ENCODE assay signal across 1 cellular context in genomic region chr7:100478966-100479660, GRCh38.
A peak's percentile ranks its signal among the peaks of the same experiment; 100 is the strongest.
TF ChIP-seq lines count a peak whose summit lies in the region.

Gene TSC22D4, minus strand, starts transcription at chr7:100479214. Its CDS starts 1,176 bp downstream, at chr7:100478038.

TF ChIP-seq in HepG2, 621 proteins besides CTCF, POLR2A, EP300 and RAD21 (continued from another document):
- TF ChIP-seq, protein P1, sequence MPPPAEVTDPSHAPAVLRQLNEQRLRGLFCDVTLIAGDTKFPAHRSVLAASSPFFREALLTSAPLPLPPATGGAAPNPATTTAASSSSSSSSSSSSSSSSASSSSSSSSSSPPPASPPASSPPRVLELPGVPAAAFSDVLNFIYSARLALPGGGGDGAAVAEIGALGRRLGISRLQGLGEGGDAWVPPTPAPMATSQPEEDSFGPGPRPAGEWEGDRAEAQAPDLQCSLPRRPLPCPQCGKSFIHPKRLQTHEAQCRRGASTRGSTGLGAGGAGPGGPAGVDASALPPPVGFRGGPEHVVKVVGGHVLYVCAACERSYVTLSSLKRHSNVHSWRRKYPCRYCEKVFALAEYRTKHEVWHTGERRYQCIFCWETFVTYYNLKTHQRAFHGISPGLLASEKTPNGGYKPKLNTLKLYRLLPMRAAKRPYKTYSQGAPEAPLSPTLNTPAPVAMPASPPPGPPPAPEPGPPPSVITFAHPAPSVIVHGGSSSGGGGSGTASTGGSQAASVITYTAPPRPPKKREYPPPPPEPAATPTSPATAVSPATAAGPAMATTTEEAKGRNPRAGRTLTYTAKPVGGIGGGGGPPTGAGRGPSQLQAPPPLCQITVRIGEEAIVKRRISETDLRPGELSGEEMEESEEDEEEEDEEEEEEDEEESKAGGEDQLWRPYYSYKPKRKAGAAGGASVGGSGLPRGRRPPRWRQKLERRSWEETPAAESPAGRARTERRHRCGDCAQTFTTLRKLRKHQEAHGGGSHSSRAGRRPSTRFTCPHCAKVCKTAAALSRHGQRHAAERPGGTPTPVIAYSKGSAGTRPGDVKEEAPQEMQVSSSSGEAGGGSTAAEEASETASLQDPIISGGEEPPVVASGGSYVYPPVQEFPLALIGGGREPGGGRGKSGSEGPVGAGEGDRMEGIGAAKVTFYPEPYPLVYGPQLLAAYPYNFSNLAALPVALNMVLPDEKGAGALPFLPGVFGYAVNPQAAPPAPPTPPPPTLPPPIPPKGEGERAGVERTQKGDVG (CRISPR knock-in tag; IDR thresholded peaks at IDR 0.05; ENCODE audit: borderline replicate concordance), result no peak
- TF ChIP-seq POLR2G (IDR thresholded peaks at IDR 0.05; ENCODE audit: low read depth, low read length) (peak; percentile 55), MZF1 (CRISPR knock-in tag; IDR thresholded peaks at IDR 0.05; ENCODE audit: borderline replicate concordance) (no peak), EEA1 (CRISPR knock-in tag; IDR thresholded peaks at IDR 0.05; ENCODE audit: borderline replicate concordance) (no peak), GTF2F1 (IDR thresholded peaks at IDR 0.05; ENCODE audit: low read length) (no peak), SAP130 (CRISPR knock-in tag; IDR thresholded peaks at IDR 0.05; ENCODE audit: low read depth) (peak; percentile 85), NFE2L2 (IDR thresholded peaks at IDR 0.05; ENCODE audit: low read length) (no peak), HNRNPLL (IDR thresholded peaks at IDR 0.05; ENCODE audit: low read depth, low read length, poor library complexity, severe bottlenecking) (no peak), KDM3A (CRISPR knock-in tag; IDR thresholded peaks at IDR 0.05; ENCODE audit: low read depth) (0 out of 2 replicates have a peak, but pooled peaks have one; percentile 29), HMG20B (CRISPR knock-in tag; conservative IDR thresholded peaks at IDR 0.05) (no peak), ZNF720 (CRISPR knock-in tag; IDR thresholded peaks at IDR 0.05) (no peak), SALL2 (CRISPR knock-in tag; IDR thresholded peaks at IDR 0.05) (0 out of 2 replicates have a peak, but pooled peaks have one; percentile 44), ZFP37 (CRISPR knock-in tag; IDR thresholded peaks at IDR 0.05; ENCODE audit: borderline replicate concordance) (no peak), ZNF276 (CRISPR knock-in tag; IDR thresholded peaks at IDR 0.05; ENCODE audit: low read depth) (no peak), ZNF326 (CRISPR knock-in tag; IDR thresholded peaks at IDR 0.05; ENCODE audit: borderline replicate concordance) (no peak), KAT7 (CRISPR knock-in tag; IDR thresholded peaks at IDR 0.05; ENCODE audit: borderline replicate concordance) (no peak), ZNF569 (CRISPR knock-in tag; IDR thresholded peaks at IDR 0.05; ENCODE audit: borderline replicate concordance) (no peak), ZFP36L2 (CRISPR knock-in tag; IDR thresholded peaks at IDR 0.05) (no peak), GLI4 (CRISPR knock-in tag; IDR thresholded peaks at IDR 0.05; ENCODE audit: borderline replicate concordance) (peak; percentile 36; the same call in 1 of the 2 replicates), ZNF337 (CRISPR knock-in tag; IDR thresholded peaks at IDR 0.05; ENCODE audit: borderline replicate concordance, low read depth) (0 out of 2 replicates have a peak, but pooled peaks have one; percentile 80)
- TF ChIP-seq, protein P2, sequence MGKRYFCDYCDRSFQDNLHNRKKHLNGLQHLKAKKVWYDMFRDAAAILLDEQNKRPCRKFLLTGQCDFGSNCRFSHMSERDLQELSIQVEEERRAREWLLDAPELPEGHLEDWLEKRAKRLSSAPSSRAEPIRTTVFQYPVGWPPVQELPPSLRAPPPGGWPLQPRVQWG (CRISPR knock-in tag; IDR thresholded peaks at IDR 0.05; ENCODE audit: borderline replicate concordance, low read depth), result no peak
